Comparison of ENCODE assay signal across 8 cellular contexts in the genomic region with DNA sequence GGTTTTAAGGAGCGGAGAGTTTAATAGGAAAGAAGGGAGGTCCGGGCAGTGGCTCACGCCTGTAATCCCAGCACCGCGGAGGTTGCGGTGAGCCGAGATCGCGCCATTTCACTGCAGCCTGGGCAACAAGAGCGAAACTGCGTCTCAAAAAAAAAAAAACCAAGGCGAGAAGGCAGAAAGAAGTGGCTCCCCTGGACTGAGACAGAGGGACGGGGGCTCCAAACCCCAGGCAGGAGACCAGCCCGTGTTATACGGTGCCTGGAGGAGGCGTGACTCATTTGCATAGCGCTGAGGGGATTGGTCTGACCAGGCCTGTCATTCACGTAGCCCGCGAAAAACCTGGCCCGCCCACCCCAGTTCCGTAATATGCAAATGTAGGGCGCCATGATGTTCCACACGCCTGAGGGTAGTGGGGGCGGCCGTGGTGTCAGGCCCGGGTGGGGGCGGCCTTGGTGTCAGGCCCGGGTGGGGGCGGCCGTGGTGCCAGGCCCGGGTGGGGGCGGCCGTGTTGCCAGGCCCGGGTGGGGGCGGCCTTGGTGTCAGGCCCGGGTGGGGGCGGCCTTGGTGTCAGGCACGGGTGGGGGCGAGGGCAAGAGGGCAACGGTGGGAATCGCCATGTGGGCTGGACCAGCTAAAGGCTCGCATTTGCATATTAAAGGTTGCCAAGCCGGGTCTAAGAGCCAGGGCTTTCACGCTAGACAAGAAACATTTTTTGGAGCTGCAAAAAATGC.
DNase-seq lines count a peak whose midpoint lies in the region; ATAC-seq and TF ChIP-seq lines count a peak whose summit lies in the region.

No MANE protein-coding gene starts in this region.

- ATAC-seq in GM18519 (IDR thresholded peaks at IDR 0.05; ENCODE audit: low FRiP score, unreplicated experiment) (peak; percentile 95), HG03025 (IDR thresholded peaks at IDR 0.05; ENCODE audit: low FRiP score, unreplicated experiment) (peak; percentile 100)

- peak; percentile 74 to 91 (median 86) for DNase-seq in T-helper 1 cell
- DNase-seq in cardiac fibroblast (ENCODE audit: low read depth in 2 of 2) = peak; percentile 86 to 89
- DNase-seq in kidney tubule cell (ENCODE audit: low spot score) = peak; percentile 86
- DNase-seq in stimulated activated CD4-positive, alpha-beta T cell treated with anti-CD3 and anti-CD28 coated beads, Interleukin-1b, Interleukin-23, amount 100 ng/mL, for 48 hours = peak; percentile 93
- no peak for DNase-seq in stimulated activated naive CD4-positive, alpha-beta T cell (lab: John Stamatoyannopoulos, UW)
- DNase-seq in MV-4-11 (lab: John Stamatoyannopoulos, UW) = no peak

- H3K4me3 ChIP-seq in cardiac fibroblast (replicated peaks in 1 of 2; ENCODE audit: low read depth in 2 of 2, low read length in 2 of 2) = peak overlapping the region; percentile 68

- no peak for TF ChIP-seq CTCF in cardiac fibroblast (IDR thresholded peaks at IDR 0.05; ENCODE audit: low read depth, low read length)

Comparison
In these comparisons a context has a peak if more than half of its experiments do, and no peak if none do; other contexts are left out.
1. DNase-seq: peak in T-helper 1 cell (5 of 5), cardiac fibroblast (2 of 2), kidney tubule cell (single experiment) and stimulated activated CD4-positive, alpha-beta T cell treated with anti-CD3 and anti-CD28 coated beads, Interleukin-1b, Interleukin-23, amount 100 ng/mL, for 48 hours (single experiment); none in stimulated activated naive CD4-positive, alpha-beta T cell (0 of 6) and MV-4-11 (single experiment).